1 cellular context compared by ENCODE assay signal in the genomic region with DNA sequence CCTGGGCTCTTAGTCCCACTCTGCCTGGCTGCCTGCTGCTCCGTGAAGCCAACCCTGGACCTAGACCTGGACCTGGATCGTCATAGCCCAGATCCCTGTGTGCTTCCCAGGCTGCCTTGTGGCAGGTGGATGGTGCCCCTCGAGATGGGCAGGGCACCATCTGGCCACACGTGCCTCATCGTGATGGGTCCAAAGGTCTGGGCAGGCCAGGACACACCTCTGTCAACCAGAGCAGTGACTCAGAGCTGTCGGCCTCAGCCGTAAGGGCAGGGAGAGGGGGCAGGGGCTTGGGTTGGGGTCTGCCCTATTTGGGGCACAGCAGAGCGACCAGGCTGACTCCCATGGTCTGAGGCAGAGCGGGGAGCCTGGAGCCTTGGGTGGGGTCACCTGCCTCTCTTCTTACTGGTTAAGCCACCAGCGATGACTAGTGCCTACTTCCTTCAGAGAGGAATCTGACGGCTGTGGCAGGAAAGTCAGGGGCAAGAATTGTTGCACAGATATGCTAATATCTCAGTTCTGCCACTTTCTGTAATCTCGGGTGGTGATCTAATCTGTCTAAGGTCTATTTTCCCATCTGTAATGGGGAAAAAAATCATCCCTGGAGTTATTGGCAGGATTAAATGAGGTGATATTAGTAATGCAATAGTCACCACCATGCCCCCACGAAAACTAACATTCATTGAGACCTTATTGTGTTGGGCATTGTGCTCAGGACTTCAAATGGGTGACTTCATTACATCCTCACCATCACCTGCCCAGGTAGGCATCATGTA.
A peak's percentile ranks its signal among the peaks of the same experiment; 100 is the strongest.
TF ChIP-seq lines count a peak whose summit lies in the region.

No MANE protein-coding gene starts in this region.

TF ChIP-seq in HepG2, 621 proteins besides CTCF, POLR2A, EP300 and RAD21 (continued from another document and continues in another):
- TF ChIP-seq, protein P1, sequence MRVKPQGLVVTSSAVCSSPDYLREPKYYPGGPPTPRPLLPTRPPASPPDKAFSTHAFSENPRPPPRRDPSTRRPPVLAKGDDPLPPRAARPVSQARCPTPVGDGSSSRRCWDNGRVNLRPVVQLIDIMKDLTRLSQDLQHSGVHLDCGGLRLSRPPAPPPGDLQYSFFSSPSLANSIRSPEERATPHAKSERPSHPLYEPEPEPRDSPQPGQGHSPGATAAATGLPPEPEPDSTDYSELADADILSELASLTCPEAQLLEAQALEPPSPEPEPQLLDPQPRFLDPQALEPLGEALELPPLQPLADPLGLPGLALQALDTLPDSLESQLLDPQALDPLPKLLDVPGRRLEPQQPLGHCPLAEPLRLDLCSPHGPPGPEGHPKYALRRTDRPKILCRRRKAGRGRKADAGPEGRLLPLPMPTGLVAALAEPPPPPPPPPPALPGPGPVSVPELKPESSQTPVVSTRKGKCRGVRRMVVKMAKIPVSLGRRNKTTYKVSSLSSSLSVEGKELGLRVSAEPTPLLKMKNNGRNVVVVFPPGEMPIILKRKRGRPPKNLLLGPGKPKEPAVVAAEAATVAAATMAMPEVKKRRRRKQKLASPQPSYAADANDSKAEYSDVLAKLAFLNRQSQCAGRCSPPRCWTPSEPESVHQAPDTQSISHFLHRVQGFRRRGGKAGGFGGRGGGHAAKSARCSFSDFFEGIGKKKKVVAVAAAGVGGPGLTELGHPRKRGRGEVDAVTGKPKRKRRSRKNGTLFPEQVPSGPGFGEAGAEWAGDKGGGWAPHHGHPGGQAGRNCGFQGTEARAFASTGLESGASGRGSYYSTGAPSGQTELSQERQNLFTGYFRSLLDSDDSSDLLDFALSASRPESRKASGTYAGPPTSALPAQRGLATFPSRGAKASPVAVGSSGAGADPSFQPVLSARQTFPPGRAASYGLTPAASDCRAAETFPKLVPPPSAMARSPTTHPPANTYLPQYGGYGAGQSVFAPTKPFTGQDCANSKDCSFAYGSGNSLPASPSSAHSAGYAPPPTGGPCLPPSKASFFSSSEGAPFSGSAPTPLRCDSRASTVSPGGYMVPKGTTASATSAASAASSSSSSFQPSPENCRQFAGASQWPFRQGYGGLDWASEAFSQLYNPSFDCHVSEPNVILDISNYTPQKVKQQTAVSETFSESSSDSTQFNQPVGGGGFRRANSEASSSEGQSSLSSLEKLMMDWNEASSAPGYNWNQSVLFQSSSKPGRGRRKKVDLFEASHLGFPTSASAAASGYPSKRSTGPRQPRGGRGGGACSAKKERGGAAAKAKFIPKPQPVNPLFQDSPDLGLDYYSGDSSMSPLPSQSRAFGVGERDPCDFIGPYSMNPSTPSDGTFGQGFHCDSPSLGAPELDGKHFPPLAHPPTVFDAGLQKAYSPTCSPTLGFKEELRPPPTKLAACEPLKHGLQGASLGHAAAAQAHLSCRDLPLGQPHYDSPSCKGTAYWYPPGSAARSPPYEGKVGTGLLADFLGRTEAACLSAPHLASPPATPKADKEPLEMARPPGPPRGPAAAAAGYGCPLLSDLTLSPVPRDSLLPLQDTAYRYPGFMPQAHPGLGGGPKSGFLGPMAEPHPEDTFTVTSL (CRISPR knock-in tag; IDR thresholded peaks at IDR 0.05; ENCODE audit: borderline replicate concordance), result no peak
- peak; percentile 79 for TF ChIP-seq GATAD2A (CRISPR knock-in tag; IDR thresholded peaks at IDR 0.05)
- TF ChIP-seq ZFAT (CRISPR knock-in tag; conservative IDR thresholded peaks at IDR 0.05), result no peak
- no peak for TF ChIP-seq CCAR2 (optimal IDR thresholded peaks at IDR 0.05; ENCODE audit: low read depth, low read length)
- no peak for TF ChIP-seq YEATS2 (CRISPR knock-in tag; IDR thresholded peaks at IDR 0.05; ENCODE audit: borderline replicate concordance)
- TF ChIP-seq SMYD3 (CRISPR knock-in tag; IDR thresholded peaks at IDR 0.05), result no peak
- 0 out of 2 replicates have a peak, but pooled peaks have one; percentile 88 for TF ChIP-seq ZNF34 (CRISPR knock-in tag; IDR thresholded peaks at IDR 0.05; ENCODE audit: borderline replicate concordance)
- TF ChIP-seq ZFY (CRISPR knock-in tag; IDR thresholded peaks at IDR 0.05), result peak; percentile 43; the same call in 1 of the 2 replicates
- TF ChIP-seq RBAK (CRISPR knock-in tag; IDR thresholded peaks at IDR 0.05), result no peak
- no peak for TF ChIP-seq ZNF44 (CRISPR knock-in tag; IDR thresholded peaks at IDR 0.05)
- TF ChIP-seq ZNF558 (CRISPR knock-in tag; IDR thresholded peaks at IDR 0.05; ENCODE audit: borderline replicate concordance), result no peak
- 0 out of 2 replicates have a peak, but pooled peaks have one; percentile 35 for TF ChIP-seq ZNF430 (CRISPR knock-in tag; IDR thresholded peaks at IDR 0.05)
- TF ChIP-seq SKI (IDR thresholded peaks at IDR 0.05; ENCODE audit: partially characterized antibody), result no peak
- TF ChIP-seq, protein P2, sequence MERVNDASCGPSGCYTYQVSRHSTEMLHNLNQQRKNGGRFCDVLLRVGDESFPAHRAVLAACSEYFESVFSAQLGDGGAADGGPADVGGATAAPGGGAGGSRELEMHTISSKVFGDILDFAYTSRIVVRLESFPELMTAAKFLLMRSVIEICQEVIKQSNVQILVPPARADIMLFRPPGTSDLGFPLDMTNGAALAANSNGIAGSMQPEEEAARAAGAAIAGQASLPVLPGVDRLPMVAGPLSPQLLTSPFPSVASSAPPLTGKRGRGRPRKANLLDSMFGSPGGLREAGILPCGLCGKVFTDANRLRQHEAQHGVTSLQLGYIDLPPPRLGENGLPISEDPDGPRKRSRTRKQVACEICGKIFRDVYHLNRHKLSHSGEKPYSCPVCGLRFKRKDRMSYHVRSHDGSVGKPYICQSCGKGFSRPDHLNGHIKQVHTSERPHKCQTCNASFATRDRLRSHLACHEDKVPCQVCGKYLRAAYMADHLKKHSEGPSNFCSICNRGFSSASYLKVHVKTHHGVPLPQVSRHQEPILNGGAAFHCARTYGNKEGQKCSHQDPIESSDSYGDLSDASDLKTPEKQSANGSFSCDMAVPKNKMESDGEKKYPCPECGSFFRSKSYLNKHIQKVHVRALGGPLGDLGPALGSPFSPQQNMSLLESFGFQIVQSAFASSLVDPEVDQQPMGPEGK (CRISPR knock-in tag; IDR thresholded peaks at IDR 0.05), result no peak
- TF ChIP-seq CREB1 (IDR thresholded peaks at IDR 0.05), result no peak
- no peak for TF ChIP-seq CREB1 (CRISPR knock-in tag; IDR thresholded peaks at IDR 0.05)
- TF ChIP-seq, protein P3, sequence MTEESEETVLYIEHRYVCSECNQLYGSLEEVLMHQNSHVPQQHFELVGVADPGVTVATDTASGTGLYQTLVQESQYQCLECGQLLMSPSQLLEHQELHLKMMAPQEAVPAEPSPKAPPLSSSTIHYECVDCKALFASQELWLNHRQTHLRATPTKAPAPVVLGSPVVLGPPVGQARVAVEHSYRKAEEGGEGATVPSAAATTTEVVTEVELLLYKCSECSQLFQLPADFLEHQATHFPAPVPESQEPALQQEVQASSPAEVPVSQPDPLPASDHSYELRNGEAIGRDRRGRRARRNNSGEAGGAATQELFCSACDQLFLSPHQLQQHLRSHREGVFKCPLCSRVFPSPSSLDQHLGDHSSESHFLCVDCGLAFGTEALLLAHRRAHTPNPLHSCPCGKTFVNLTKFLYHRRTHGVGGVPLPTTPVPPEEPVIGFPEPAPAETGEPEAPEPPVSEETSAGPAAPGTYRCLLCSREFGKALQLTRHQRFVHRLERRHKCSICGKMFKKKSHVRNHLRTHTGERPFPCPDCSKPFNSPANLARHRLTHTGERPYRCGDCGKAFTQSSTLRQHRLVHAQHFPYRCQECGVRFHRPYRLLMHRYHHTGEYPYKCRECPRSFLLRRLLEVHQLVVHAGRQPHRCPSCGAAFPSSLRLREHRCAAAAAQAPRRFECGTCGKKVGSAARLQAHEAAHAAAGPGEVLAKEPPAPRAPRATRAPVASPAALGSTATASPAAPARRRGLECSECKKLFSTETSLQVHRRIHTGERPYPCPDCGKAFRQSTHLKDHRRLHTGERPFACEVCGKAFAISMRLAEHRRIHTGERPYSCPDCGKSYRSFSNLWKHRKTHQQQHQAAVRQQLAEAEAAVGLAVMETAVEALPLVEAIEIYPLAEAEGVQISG (CRISPR knock-in tag; IDR thresholded peaks at IDR 0.05), result peak; percentile 41; the same call in 1 of the 2 replicates
- 0 out of 2 replicates have a peak, but pooled peaks have one; percentile 18 for TF ChIP-seq TBX3 (IDR thresholded peaks at IDR 0.05; ENCODE audit: borderline replicate concordance)
- no peak; a peak in 1 of 4 replicates for TF ChIP-seq KLF16 (CRISPR knock-in tag; IDR thresholded peaks at IDR 0.05)
- no peak for TF ChIP-seq BCL6 (CRISPR knock-in tag; IDR thresholded peaks at IDR 0.05)
- no peak for TF ChIP-seq ISL2 (CRISPR knock-in tag; IDR thresholded peaks at IDR 0.05)
- TF ChIP-seq ZIK1 (CRISPR knock-in tag; IDR thresholded peaks at IDR 0.05; ENCODE audit: borderline replicate concordance, low read depth), result no peak
- TF ChIP-seq ZNF619 (CRISPR knock-in tag; IDR thresholded peaks at IDR 0.05), result no peak
- TF ChIP-seq DNMT1 (CRISPR knock-in tag; IDR thresholded peaks at IDR 0.05), result no peak
- TF ChIP-seq SMARCE1 (IDR thresholded peaks at IDR 0.05; ENCODE audit: borderline replicate concordance), result no peak
- TF ChIP-seq BORCS8-MEF2B (CRISPR knock-in tag; IDR thresholded peaks at IDR 0.05), result no peak; the same call in 1 of the 2 replicates
- TF ChIP-seq RFX1 (IDR thresholded peaks at IDR 0.05), result no peak
- no peak for TF ChIP-seq ZNF232 (CRISPR knock-in tag; IDR thresholded peaks at IDR 0.05; ENCODE audit: borderline replicate concordance)
- no peak for TF ChIP-seq ZNF205 (CRISPR knock-in tag; IDR thresholded peaks at IDR 0.05)
- 0 out of 2 replicates have a peak, but pooled peaks have one; percentile 23 for TF ChIP-seq ZNF12 (CRISPR knock-in tag; IDR thresholded peaks at IDR 0.05)
- no peak for TF ChIP-seq SOX13 (IDR thresholded peaks at IDR 0.05)
- peak in 1 of 2 experiments; percentile 59; a peak in 2 of 4 replicates for TF ChIP-seq SOX13 (CRISPR knock-in tag; conservative IDR thresholded peaks at IDR 0.05 in 1 of 2, IDR thresholded peaks at IDR 0.05 in 1 of 2)
- TF ChIP-seq, protein P4, sequence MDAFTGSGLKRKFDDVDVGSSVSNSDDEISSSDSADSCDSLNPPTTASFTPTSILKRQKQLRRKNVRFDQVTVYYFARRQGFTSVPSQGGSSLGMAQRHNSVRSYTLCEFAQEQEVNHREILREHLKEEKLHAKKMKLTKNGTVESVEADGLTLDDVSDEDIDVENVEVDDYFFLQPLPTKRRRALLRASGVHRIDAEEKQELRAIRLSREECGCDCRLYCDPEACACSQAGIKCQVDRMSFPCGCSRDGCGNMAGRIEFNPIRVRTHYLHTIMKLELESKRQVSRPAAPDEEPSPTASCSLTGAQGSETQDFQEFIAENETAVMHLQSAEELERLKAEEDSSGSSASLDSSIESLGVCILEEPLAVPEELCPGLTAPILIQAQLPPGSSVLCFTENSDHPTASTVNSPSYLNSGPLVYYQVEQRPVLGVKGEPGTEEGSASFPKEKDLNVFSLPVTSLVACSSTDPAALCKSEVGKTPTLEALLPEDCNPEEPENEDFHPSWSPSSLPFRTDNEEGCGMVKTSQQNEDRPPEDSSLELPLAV (CRISPR knock-in tag; conservative IDR thresholded peaks at IDR 0.05; ENCODE audit: low read depth), result no peak
- no peak for TF ChIP-seq PHB2 (IDR thresholded peaks at IDR 0.05; ENCODE audit: partially characterized antibody)
- TF ChIP-seq, protein P5, sequence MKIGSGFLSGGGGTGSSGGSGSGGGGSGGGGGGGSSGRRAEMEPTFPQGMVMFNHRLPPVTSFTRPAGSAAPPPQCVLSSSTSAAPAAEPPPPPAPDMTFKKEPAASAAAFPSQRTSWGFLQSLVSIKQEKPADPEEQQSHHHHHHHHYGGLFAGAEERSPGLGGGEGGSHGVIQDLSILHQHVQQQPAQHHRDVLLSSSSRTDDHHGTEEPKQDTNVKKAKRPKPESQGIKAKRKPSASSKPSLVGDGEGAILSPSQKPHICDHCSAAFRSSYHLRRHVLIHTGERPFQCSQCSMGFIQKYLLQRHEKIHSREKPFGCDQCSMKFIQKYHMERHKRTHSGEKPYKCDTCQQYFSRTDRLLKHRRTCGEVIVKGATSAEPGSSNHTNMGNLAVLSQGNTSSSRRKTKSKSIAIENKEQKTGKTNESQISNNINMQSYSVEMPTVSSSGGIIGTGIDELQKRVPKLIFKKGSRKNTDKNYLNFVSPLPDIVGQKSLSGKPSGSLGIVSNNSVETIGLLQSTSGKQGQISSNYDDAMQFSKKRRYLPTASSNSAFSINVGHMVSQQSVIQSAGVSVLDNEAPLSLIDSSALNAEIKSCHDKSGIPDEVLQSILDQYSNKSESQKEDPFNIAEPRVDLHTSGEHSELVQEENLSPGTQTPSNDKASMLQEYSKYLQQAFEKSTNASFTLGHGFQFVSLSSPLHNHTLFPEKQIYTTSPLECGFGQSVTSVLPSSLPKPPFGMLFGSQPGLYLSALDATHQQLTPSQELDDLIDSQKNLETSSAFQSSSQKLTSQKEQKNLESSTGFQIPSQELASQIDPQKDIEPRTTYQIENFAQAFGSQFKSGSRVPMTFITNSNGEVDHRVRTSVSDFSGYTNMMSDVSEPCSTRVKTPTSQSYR (CRISPR knock-in tag; IDR thresholded peaks at IDR 0.05; ENCODE audit: borderline replicate concordance), result peak; percentile 67; the same call in 1 of the 2 replicates
- no peak for TF ChIP-seq ZNF296 (CRISPR knock-in tag; conservative IDR thresholded peaks at IDR 0.05)
- TF ChIP-seq ZNF326 (CRISPR knock-in tag; IDR thresholded peaks at IDR 0.05; ENCODE audit: borderline replicate concordance), result no peak; the same call in 1 of the 2 replicates
- TF ChIP-seq, protein P6, sequence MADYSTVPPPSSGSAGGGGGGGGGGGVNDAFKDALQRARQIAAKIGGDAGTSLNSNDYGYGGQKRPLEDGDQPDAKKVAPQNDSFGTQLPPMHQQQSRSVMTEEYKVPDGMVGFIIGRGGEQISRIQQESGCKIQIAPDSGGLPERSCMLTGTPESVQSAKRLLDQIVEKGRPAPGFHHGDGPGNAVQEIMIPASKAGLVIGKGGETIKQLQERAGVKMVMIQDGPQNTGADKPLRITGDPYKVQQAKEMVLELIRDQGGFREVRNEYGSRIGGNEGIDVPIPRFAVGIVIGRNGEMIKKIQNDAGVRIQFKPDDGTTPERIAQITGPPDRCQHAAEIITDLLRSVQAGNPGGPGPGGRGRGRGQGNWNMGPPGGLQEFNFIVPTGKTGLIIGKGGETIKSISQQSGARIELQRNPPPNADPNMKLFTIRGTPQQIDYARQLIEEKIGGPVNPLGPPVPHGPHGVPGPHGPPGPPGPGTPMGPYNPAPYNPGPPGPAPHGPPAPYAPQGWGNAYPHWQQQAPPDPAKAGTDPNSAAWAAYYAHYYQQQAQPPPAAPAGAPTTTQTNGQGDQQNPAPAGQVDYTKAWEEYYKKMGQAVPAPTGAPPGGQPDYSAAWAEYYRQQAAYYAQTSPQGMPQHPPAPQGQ (CRISPR knock-in tag; IDR thresholded peaks at IDR 0.05; ENCODE audit: borderline replicate concordance), result no peak
